Comparison of ENCODE assay signal across 8 cellular contexts in genomic region chr5:177446184-177447065, GRCh38. TPM values are rescaled to one million over a fixed set of nuclear protein-coding genes. Genes with fewer than 3 reads are reported as not detected.
DNase-seq lines count a peak whose midpoint lies in the region; ATAC-seq and TF ChIP-seq lines count a peak whose summit lies in the region.

TSS of gene PRR7 (plus strand) at chr5:177446814. CDS start at chr5:177455068, 8,254 bp downstream.

- peaks cover 24% of the 10 kb centered on the region for H3K4me1 ChIP-seq in ectodermal cell (ENCODE audit: control insufficient read depth, insufficient read depth, low read length)
- peaks cover 25% of the 10 kb centered on the region for H3K4me1 ChIP-seq in lower lobe of right lung

- peak within 1 kb of the TSS; percentile 49 for H3K4me3 ChIP-seq in ectodermal cell (ENCODE audit: insufficient read depth, low read depth, low read length)
- H3K4me3 ChIP-seq in lower lobe of right lung, result peak within 1 kb of the TSS; percentile 58

- DNase-seq in ACHN (peak; percentile 61), NCI-H446 (lab: John Stamatoyannopoulos, UW) (peak; percentile 29 to 68), lower lobe of right lung (peak; percentile 77)
- peak; percentile 58 to 64 for DNase-seq in activated CD4-positive, alpha-beta T cell treated with anti-CD3 and anti-CD28 coated beads, Interleukin-2, amount 50 U/mL, for 4 hours
- DNase-seq in stimulated activated CD8-positive, alpha-beta memory T cell treated with anti-CD3 and anti-CD28 coated beads, Interleukin-12 subunit alpha, Interleukin-12 subunit beta, amount 100 ng/mL, for 4 hours (ENCODE audit: low read depth), result peak; percentile 66

- no peaks in the 10 kb centered on the region for H3K9me3 ChIP-seq in ectodermal cell (ENCODE audit: control insufficient read depth, low read length)
- no peaks in the 10 kb centered on the region for H3K9me3 ChIP-seq in lower lobe of right lung

- H3K27ac ChIP-seq in ectodermal cell (ENCODE audit: insufficient read depth, low read depth, low read length, poor library complexity, severe bottlenecking) (peak within 1 kb of the TSS; percentile 90), lower lobe of right lung (no peak within 1 kb of the TSS)

- ATAC-seq in GM18502 (IDR thresholded peaks at IDR 0.05; ENCODE audit: poor library complexity, unreplicated experiment) (peak; percentile 51), HG02970 (IDR thresholded peaks at IDR 0.05; ENCODE audit: low FRiP score, unreplicated experiment) (peak; percentile 42), lower lobe of right lung (peak; percentile 78 to 79)

- H3K36me3 ChIP-seq in ectodermal cell (ENCODE audit: control insufficient read depth, insufficient read depth, low read length) (no peaks in the 10 kb centered on the region), lower lobe of right lung (peaks cover 14% of the 10 kb centered on the region)

- in situ Hi-C loops in ACHN (cut with HindIII; ENCODE audit: low pct_ligation_motif_present, low pct_unique_long_range_greater_than_20kb, low sequenced_read_pairs), result no loop called here

- H3K27me3 ChIP-seq in ectodermal cell (ENCODE audit: control insufficient read depth, insufficient read depth, low read length, poor library complexity, severe bottlenecking) (no peaks in the 10 kb centered on the region), lower lobe of right lung (ENCODE audit: low read depth) (peaks cover 19% of the 10 kb centered on the region)

- TF ChIP-seq CTCF in lower lobe of right lung (IDR thresholded peaks at IDR 0.05), result no peak

- WGBS in ectodermal cell, 2 experiments, result 3% methylated on average over 90 of the region's 90 CpGs

- intact Hi-C loops in lower lobe of right lung (cut with DNase I), result no loop called here

RNA-seq across cellular contexts. Expression of gene PRR7, which starts in this region (rescaled TPM):
- 16.6 TPM for polyA plus RNA-seq in ectodermal cell (2013, experiment 1 of 4)
- polyA plus RNA-seq in ectodermal cell (2013, experiment 2 of 4), result 13.0 TPM
- 13.3 TPM for polyA plus RNA-seq in ectodermal cell (2013, experiment 3 of 4)
- polyA plus RNA-seq in ectodermal cell (2013, experiment 4 of 4), result 16.5 TPM
- total RNA-seq in lower lobe of right lung, result 1.7 TPM
